Comparison of ENCODE assay signal across 1 cellular context in the genomic region with DNA sequence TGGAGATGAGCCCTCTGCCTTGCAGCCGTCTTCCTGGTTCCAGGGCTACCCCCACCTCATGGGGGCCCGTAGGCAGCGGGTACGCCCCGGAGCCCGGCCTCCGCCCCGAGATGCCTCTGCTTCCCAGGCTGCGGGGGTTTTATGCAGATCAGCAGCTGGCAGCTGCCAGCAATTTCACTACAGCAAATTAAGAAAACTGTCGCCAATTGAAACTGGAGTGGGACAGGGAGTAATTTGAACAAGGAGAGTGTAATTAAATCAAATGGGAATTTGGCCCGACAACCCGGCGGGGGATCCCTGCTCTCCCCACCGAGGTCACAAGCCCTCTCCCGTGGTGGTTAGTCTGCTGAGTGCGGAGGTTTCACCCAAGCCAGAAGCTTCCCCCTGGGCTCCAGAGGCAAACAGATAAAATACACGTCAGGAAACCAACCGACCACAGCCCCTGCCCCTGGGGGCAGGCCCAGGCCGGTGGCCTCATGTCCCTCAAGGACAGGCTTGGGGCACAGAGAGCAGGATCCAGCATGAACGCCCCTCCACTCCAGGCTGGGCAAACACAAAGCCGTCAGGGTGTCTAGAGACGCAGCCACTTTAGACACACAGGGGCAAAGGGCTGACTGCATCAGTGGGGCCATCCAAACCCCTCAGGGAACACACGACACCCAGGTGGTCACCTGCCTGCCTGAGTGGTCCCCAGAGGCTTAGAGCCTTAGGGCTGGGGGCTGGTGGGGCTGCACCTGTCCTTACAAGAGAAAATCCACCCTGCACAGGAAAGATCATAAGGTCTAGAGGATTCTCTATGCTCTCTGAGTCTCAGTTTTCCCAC.
A peak's percentile ranks its signal among the peaks of the same experiment; 100 is the strongest.
TF ChIP-seq lines count a peak whose summit lies in the region.

No MANE protein-coding gene starts in this region.

TF ChIP-seq in HepG2, 621 proteins besides CTCF, POLR2A, EP300 and RAD21 (continued from another document and continues in another):
- TF ChIP-seq TFDP1 (CRISPR knock-in tag; IDR thresholded peaks at IDR 0.05; ENCODE audit: borderline replicate concordance) (no peak; the same call in 1 of the 2 replicates), JARID2 (CRISPR knock-in tag; IDR thresholded peaks at IDR 0.05; ENCODE audit: insufficient replicate concordance) (no peak), ZNF563 (CRISPR knock-in tag; IDR thresholded peaks at IDR 0.05) (no peak), ZUFSP (CRISPR knock-in tag; IDR thresholded peaks at IDR 0.05; ENCODE audit: borderline replicate concordance) (no peak), THAP11 (CRISPR knock-in tag; IDR thresholded peaks at IDR 0.05) (no peak), EEA1 (CRISPR knock-in tag; IDR thresholded peaks at IDR 0.05; ENCODE audit: borderline replicate concordance) (no peak), KDM5B (CRISPR knock-in tag; IDR thresholded peaks at IDR 0.05; ENCODE audit: borderline replicate concordance) (0 out of 2 replicates have a peak, but pooled peaks have one; percentile 36), HIVEP1 (CRISPR knock-in tag; IDR thresholded peaks at IDR 0.05) (no peak), GTF2F1 (IDR thresholded peaks at IDR 0.05; ENCODE audit: low read length) (no peak), MAF1 (CRISPR knock-in tag; IDR thresholded peaks at IDR 0.05; ENCODE audit: borderline replicate concordance) (no peak), GATAD2A (CRISPR knock-in tag; IDR thresholded peaks at IDR 0.05) (peak; percentile 63), SIX4 (CRISPR knock-in tag; IDR thresholded peaks at IDR 0.05) (no peak), SIN3A (IDR thresholded peaks at IDR 0.05; ENCODE audit: borderline replicate concordance, low read depth, low read length) (no peak), MIER3 (CRISPR knock-in tag; IDR thresholded peaks at IDR 0.05; ENCODE audit: borderline replicate concordance) (no peak), MTA3 (CRISPR knock-in tag; IDR thresholded peaks at IDR 0.05) (no peak), KLF15 (CRISPR knock-in tag; IDR thresholded peaks at IDR 0.05; ENCODE audit: borderline replicate concordance) (no peak), MXD3 (CRISPR knock-in tag; IDR thresholded peaks at IDR 0.05) (no peak), ZNF790 (CRISPR knock-in tag; IDR thresholded peaks at IDR 0.05; ENCODE audit: borderline replicate concordance) (no peak), ZNF564 (CRISPR knock-in tag; IDR thresholded peaks at IDR 0.05) (no peak), ZNF589 (CRISPR knock-in tag; conservative IDR thresholded peaks at IDR 0.05) (no peak), FOXK2 (IDR thresholded peaks at IDR 0.05) (no peak), ZNF850 (CRISPR knock-in tag; conservative IDR thresholded peaks at IDR 0.05) (no peak), ZNF180 (CRISPR knock-in tag; IDR thresholded peaks at IDR 0.05; ENCODE audit: borderline replicate concordance, low read depth) (no peak), PAX8 (CRISPR knock-in tag; IDR thresholded peaks at IDR 0.05; ENCODE audit: borderline replicate concordance) (no peak), NFKBIZ (CRISPR knock-in tag; IDR thresholded peaks at IDR 0.05) (0 out of 2 replicates have a peak, but pooled peaks have one; percentile 71), ZNF562 (CRISPR knock-in tag; IDR thresholded peaks at IDR 0.05; ENCODE audit: borderline replicate concordance) (no peak)
- TF ChIP-seq, protein P1, sequence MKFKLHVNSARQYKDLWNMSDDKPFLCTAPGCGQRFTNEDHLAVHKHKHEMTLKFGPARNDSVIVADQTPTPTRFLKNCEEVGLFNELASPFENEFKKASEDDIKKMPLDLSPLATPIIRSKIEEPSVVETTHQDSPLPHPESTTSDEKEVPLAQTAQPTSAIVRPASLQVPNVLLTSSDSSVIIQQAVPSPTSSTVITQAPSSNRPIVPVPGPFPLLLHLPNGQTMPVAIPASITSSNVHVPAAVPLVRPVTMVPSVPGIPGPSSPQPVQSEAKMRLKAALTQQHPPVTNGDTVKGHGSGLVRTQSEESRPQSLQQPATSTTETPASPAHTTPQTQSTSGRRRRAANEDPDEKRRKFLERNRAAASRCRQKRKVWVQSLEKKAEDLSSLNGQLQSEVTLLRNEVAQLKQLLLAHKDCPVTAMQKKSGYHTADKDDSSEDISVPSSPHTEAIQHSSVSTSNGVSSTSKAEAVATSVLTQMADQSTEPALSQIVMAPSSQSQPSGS (CRISPR knock-in tag; IDR thresholded peaks at IDR 0.05) = 0 out of 2 replicates have a peak, but pooled peaks have one; percentile 24
- TF ChIP-seq, protein P2, sequence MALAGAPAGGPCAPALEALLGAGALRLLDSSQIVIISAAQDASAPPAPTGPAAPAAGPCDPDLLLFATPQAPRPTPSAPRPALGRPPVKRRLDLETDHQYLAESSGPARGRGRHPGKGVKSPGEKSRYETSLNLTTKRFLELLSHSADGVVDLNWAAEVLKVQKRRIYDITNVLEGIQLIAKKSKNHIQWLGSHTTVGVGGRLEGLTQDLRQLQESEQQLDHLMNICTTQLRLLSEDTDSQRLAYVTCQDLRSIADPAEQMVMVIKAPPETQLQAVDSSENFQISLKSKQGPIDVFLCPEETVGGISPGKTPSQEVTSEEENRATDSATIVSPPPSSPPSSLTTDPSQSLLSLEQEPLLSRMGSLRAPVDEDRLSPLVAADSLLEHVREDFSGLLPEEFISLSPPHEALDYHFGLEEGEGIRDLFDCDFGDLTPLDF (CRISPR knock-in tag; IDR thresholded peaks at IDR 0.05) = 0 out of 2 replicates have a peak, but pooled peaks have one; percentile 23
- TF ChIP-seq, protein P3, sequence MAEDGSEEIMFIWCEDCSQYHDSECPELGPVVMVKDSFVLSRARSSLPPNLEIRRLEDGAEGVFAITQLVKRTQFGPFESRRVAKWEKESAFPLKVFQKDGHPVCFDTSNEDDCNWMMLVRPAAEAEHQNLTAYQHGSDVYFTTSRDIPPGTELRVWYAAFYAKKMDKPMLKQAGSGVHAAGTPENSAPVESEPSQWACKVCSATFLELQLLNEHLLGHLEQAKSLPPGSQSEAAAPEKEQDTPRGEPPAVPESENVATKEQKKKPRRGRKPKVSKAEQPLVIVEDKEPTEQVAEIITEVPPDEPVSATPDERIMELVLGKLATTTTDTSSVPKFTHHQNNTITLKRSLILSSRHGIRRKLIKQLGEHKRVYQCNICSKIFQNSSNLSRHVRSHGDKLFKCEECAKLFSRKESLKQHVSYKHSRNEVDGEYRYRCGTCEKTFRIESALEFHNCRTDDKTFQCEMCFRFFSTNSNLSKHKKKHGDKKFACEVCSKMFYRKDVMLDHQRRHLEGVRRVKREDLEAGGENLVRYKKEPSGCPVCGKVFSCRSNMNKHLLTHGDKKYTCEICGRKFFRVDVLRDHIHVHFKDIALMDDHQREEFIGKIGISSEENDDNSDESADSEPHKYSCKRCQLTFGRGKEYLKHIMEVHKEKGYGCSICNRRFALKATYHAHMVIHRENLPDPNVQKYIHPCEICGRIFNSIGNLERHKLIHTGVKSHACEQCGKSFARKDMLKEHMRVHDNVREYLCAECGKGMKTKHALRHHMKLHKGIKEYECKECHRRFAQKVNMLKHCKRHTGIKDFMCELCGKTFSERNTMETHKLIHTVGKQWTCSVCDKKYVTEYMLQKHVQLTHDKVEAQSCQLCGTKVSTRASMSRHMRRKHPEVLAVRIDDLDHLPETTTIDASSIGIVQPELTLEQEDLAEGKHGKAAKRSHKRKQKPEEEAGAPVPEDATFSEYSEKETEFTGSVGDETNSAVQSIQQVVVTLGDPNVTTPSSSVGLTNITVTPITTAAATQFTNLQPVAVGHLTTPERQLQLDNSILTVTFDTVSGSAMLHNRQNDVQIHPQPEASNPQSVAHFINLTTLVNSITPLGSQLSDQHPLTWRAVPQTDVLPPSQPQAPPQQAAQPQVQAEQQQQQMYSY (CRISPR knock-in tag; IDR thresholded peaks at IDR 0.05) = 0 out of 2 replicates have a peak, but pooled peaks have one; percentile 8
- TF ChIP-seq, protein P4, sequence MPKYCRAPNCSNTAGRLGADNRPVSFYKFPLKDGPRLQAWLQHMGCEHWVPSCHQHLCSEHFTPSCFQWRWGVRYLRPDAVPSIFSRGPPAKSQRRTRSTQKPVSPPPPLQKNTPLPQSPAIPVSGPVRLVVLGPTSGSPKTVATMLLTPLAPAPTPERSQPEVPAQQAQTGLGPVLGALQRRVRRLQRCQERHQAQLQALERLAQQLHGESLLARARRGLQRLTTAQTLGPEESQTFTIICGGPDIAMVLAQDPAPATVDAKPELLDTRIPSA (CRISPR knock-in tag; IDR thresholded peaks at IDR 0.05; ENCODE audit: borderline replicate concordance) = no peak; the same call in 1 of the 2 replicates
- TF ChIP-seq, protein P5, sequence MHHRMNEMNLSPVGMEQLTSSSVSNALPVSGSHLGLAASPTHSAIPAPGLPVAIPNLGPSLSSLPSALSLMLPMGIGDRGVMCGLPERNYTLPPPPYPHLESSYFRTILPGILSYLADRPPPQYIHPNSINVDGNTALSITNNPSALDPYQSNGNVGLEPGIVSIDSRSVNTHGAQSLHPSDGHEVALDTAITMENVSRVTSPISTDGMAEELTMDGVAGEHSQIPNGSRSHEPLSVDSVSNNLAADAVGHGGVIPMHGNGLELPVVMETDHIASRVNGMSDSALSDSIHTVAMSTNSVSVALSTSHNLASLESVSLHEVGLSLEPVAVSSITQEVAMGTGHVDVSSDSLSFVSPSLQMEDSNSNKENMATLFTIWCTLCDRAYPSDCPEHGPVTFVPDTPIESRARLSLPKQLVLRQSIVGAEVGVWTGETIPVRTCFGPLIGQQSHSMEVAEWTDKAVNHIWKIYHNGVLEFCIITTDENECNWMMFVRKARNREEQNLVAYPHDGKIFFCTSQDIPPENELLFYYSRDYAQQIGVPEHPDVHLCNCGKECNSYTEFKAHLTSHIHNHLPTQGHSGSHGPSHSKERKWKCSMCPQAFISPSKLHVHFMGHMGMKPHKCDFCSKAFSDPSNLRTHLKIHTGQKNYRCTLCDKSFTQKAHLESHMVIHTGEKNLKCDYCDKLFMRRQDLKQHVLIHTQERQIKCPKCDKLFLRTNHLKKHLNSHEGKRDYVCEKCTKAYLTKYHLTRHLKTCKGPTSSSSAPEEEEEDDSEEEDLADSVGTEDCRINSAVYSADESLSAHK (CRISPR knock-in tag; IDR thresholded peaks at IDR 0.05; ENCODE audit: borderline replicate concordance) = no peak
- TF ChIP-seq, protein P6, sequence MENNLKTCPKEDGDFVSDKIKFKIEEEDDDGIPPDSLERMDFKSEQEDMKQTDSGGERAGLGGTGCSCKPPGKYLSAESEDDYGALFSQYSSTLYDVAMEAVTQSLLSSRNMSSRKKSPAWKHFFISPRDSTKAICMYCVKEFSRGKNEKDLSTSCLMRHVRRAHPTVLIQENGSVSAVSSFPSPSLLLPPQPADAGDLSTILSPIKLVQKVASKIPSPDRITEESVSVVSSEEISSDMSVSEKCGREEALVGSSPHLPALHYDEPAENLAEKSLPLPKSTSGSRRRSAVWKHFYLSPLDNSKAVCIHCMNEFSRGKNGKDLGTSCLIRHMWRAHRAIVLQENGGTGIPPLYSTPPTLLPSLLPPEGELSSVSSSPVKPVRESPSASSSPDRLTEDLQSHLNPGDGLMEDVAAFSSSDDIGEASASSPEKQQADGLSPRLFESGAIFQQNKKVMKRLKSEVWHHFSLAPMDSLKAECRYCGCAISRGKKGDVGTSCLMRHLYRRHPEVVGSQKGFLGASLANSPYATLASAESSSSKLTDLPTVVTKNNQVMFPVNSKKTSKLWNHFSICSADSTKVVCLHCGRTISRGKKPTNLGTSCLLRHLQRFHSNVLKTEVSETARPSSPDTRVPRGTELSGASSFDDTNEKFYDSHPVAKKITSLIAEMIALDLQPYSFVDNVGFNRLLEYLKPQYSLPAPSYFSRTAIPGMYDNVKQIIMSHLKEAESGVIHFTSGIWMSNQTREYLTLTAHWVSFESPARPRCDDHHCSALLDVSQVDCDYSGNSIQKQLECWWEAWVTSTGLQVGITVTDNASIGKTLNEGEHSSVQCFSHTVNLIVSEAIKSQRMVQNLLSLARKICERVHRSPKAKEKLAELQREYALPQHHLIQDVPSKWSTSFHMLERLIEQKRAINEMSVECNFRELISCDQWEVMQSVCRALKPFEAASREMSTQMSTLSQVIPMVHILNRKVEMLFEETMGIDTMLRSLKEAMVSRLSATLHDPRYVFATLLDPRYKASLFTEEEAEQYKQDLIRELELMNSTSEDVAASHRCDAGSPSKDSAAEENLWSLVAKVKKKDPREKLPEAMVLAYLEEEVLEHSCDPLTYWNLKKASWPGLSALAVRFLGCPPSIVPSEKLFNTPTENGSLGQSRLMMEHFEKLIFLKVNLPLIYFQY (CRISPR knock-in tag; IDR thresholded peaks at IDR 0.05; ENCODE audit: borderline replicate concordance) = no peak
